Comparison of ENCODE assay signal across 1 cellular context in the genomic region with DNA sequence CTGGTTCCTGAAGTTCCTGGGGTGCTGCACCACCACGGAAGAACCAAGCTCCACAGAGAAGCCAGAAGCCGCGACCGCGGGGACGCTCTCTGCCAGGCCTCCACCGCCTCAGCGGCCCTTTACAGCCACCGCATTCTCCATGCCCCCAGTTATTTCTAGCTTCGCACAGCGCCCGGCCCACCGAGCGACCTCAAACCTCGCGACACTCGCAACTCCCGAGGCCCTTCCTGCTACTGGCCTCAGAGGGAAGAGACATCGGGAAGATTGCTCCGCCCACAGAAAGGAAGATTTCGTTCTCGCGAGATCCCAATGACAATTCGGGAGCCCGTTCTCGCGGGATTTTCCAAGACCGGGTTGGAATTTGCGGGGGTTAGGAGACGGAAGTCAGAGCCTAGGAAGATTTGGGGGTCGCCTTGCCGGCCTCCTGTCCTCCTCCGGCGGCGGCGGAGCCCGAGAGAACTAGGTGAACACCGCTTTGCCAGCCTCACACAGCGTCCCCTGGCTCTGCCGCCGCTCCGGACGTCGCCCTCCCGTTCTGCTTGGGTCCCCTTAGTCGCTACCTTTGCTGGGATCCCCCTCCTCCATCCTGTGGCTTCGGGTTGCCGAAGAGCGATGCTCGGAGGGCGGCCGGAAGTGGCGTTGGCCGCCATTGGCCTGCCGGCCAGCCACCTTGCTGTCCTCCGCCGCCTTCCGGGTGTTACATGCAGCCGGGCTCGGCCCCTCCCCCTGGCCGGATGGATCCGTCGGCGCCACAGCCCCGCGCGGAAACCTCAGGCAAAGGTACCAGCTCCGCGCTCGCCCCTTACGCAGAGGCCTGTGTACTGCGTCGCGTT.
TF ChIP-seq lines count a peak whose summit lies in the region.

A gene with protein sequence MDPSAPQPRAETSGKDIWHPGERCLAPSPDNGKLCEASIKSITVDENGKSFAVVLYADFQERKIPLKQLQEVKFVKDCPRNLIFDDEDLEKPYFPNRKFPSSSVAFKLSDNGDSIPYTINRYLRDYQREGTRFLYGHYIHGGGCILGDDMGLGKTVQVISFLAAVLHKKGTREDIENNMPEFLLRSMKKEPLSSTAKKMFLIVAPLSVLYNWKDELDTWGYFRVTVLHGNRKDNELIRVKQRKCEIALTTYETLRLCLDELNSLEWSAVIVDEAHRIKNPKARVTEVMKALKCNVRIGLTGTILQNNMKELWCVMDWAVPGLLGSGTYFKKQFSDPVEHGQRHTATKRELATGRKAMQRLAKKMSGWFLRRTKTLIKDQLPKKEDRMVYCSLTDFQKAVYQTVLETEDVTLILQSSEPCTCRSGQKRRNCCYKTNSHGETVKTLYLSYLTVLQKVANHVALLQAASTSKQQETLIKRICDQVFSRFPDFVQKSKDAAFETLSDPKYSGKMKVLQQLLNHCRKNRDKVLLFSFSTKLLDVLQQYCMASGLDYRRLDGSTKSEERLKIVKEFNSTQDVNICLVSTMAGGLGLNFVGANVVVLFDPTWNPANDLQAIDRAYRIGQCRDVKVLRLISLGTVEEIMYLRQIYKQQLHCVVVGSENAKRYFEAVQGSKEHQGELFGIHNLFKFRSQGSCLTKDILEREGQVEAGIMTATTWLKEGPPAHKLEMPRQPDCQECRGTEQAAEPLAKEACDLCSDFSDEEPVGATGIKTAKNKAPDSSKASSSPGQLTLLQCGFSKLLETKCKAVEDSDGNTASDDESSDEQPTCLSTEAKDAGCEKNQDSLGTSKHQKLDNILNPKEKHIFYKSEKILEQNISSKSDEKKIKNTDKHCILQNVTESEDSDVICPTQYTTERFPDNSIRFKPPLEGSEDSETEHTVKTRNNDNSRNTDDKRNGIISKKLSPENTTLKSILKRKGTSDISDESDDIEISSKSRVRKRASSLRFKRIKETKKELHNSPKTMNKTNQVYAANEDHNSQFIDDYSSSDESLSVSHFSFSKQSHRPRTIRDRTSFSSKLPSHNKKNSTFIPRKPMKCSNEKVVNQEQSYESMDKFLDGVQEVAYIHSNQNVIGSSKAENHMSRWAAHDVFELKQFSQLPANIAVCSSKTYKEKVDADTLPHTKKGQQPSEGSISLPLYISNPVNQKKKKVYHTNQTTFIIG (N-terminal part only) (plus strand): TSS at position 387 of the 833 bp plus-strand sequence. CDS start 348 bp downstream, at position 735.

TF ChIP-seq in SK-N-SH, 30 proteins besides CTCF, POLR2A, EP300 and RAD21 (continued from another document):
- TF ChIP-seq, protein P1, sequence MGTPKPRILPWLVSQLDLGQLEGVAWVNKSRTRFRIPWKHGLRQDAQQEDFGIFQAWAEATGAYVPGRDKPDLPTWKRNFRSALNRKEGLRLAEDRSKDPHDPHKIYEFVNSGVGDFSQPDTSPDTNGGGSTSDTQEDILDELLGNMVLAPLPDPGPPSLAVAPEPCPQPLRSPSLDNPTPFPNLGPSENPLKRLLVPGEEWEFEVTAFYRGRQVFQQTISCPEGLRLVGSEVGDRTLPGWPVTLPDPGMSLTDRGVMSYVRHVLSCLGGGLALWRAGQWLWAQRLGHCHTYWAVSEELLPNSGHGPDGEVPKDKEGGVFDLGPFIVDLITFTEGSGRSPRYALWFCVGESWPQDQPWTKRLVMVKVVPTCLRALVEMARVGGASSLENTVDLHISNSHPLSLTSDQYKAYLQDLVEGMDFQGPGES (IDR thresholded peaks at IDR 0.05; ENCODE audit: low read depth, low read length): no peak
- TF ChIP-seq SIN3A (IDR thresholded peaks at IDR 0.05; ENCODE audit: borderline replicate concordance, low read depth, low read length) (peak; percentile 100), NRF1 (IDR thresholded peaks at IDR 0.05; ENCODE audit: low read depth, low read length) (no peak), RFX5 (IDR thresholded peaks at IDR 0.05; ENCODE audit: low read length) (no peak; the same call in 1 of the 2 replicates), TEAD4 (IDR thresholded peaks at IDR 0.05; ENCODE audit: borderline replicate concordance, insufficient read depth) (peak; percentile 14; the same call in 1 of the 2 replicates), MEF2A (IDR thresholded peaks at IDR 0.05; ENCODE audit: borderline replicate concordance, low read depth) (no peak), NFIC (IDR thresholded peaks at IDR 0.05; ENCODE audit: borderline replicate concordance) (no peak), EZH2phosphoT487 (IDR thresholded peaks at IDR 0.05; ENCODE audit: borderline replicate concordance, low read depth) (no peak), GATA2 (CRISPR knock-in tag; IDR thresholded peaks at IDR 0.05) (peak; percentile 29; the same call in 1 of the 2 replicates), FOSL2 (IDR thresholded peaks at IDR 0.05; ENCODE audit: borderline replicate concordance, low read depth) (peak; percentile 7; the same call in 1 of the 2 replicates), TAF1 (IDR thresholded peaks at IDR 0.05; ENCODE audit: borderline replicate concordance, low read depth, low read length) (peak; percentile 93), POLR2AphosphoS5 (IDR thresholded peaks at IDR 0.05; ENCODE audit: low read depth, low read length) (peak; percentile 71), RCOR1 (IDR thresholded peaks at IDR 0.05; ENCODE audit: low read length) (no peak), FOXM1 (IDR thresholded peaks at IDR 0.05; ENCODE audit: low read depth) (no peak), GABPA (IDR thresholded peaks at IDR 0.05; ENCODE audit: low read depth) (peak; percentile 93), FOXJ3 (CRISPR knock-in tag; IDR thresholded peaks at IDR 0.05) (no peak; the same call in 1 of the 2 replicates), TCF12 (IDR thresholded peaks at IDR 0.05) (no peak), YY1 (IDR thresholded peaks at IDR 0.05; ENCODE audit: low read depth) (peak; percentile 94), RXRA (IDR thresholded peaks at IDR 0.05; ENCODE audit: borderline replicate concordance, low read depth) (0 out of 2 replicates have a peak, but pooled peaks have one; percentile 9), CHD2 (IDR thresholded peaks at IDR 0.05; ENCODE audit: low read length, partially characterized antibody) (peak; percentile 99), ELF1 (IDR thresholded peaks at IDR 0.05) (peak; percentile 84), JUND (IDR thresholded peaks at IDR 0.05) (no peak), SMC3 (IDR thresholded peaks at IDR 0.05; ENCODE audit: low read depth, low read length) (peak; percentile 18; the same call in 1 of the 2 replicates)
- TF ChIP-seq, protein P2, sequence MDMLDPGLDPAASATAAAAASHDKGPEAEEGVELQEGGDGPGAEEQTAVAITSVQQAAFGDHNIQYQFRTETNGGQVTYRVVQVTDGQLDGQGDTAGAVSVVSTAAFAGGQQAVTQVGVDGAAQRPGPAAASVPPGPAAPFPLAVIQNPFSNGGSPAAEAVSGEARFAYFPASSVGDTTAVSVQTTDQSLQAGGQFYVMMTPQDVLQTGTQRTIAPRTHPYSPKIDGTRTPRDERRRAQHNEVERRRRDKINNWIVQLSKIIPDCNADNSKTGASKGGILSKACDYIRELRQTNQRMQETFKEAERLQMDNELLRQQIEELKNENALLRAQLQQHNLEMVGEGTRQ (IDR thresholded peaks at IDR 0.05; ENCODE audit: borderline replicate concordance, low read depth, low read length): no peak
- TF ChIP-seq, protein P3, sequence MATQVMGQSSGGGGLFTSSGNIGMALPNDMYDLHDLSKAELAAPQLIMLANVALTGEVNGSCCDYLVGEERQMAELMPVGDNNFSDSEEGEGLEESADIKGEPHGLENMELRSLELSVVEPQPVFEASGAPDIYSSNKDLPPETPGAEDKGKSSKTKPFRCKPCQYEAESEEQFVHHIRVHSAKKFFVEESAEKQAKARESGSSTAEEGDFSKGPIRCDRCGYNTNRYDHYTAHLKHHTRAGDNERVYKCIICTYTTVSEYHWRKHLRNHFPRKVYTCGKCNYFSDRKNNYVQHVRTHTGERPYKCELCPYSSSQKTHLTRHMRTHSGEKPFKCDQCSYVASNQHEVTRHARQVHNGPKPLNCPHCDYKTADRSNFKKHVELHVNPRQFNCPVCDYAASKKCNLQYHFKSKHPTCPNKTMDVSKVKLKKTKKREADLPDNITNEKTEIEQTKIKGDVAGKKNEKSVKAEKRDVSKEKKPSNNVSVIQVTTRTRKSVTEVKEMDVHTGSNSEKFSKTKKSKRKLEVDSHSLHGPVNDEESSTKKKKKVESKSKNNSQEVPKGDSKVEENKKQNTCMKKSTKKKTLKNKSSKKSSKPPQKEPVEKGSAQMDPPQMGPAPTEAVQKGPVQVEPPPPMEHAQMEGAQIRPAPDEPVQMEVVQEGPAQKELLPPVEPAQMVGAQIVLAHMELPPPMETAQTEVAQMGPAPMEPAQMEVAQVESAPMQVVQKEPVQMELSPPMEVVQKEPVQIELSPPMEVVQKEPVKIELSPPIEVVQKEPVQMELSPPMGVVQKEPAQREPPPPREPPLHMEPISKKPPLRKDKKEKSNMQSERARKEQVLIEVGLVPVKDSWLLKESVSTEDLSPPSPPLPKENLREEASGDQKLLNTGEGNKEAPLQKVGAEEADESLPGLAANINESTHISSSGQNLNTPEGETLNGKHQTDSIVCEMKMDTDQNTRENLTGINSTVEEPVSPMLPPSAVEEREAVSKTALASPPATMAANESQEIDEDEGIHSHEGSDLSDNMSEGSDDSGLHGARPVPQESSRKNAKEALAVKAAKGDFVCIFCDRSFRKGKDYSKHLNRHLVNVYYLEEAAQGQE (IDR thresholded peaks at IDR 0.05; ENCODE audit: low read depth, low read length): peak; percentile 60
- TF ChIP-seq, protein P4, sequence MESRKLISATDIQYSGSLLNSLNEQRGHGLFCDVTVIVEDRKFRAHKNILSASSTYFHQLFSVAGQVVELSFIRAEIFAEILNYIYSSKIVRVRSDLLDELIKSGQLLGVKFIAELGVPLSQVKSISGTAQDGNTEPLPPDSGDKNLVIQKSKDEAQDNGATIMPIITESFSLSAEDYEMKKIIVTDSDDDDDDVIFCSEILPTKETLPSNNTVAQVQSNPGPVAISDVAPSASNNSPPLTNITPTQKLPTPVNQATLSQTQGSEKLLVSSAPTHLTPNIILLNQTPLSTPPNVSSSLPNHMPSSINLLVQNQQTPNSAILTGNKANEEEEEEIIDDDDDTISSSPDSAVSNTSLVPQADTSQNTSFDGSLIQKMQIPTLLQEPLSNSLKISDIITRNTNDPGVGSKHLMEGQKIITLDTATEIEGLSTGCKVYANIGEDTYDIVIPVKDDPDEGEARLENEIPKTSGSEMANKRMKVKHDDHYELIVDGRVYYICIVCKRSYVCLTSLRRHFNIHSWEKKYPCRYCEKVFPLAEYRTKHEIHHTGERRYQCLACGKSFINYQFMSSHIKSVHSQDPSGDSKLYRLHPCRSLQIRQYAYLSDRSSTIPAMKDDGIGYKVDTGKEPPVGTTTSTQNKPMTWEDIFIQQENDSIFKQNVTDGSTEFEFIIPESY (IDR thresholded peaks at IDR 0.05; ENCODE audit: borderline replicate concordance, low read depth): peak; percentile 100
- TF ChIP-seq, protein P5, sequence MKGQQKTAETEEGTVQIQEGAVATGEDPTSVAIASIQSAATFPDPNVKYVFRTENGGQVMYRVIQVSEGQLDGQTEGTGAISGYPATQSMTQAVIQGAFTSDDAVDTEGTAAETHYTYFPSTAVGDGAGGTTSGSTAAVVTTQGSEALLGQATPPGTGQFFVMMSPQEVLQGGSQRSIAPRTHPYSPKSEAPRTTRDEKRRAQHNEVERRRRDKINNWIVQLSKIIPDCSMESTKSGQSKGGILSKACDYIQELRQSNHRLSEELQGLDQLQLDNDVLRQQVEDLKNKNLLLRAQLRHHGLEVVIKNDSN (IDR thresholded peaks at IDR 0.05; ENCODE audit: borderline replicate concordance, low read depth): no peak
- TF ChIP-seq, protein P6, sequence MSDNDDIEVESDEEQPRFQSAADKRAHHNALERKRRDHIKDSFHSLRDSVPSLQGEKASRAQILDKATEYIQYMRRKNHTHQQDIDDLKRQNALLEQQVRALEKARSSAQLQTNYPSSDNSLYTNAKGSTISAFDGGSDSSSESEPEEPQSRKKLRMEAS (IDR thresholded peaks at IDR 0.05; ENCODE audit: low read depth): peak; percentile 87
- TF ChIP-seq, protein P7, sequence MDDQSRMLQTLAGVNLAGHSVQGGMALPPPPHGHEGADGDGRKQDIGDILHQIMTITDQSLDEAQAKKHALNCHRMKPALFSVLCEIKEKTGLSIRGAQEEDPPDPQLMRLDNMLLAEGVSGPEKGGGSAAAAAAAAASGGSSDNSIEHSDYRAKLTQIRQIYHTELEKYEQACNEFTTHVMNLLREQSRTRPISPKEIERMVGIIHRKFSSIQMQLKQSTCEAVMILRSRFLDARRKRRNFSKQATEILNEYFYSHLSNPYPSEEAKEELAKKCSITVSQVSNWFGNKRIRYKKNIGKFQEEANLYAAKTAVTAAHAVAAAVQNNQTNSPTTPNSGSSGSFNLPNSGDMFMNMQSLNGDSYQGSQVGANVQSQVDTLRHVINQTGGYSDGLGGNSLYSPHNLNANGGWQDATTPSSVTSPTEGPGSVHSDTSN (IDR thresholded peaks at IDR 0.05): no peak
TF ChIP-seq in SK-N-SH: peak in this region for 16.
